ENCODE assay signal across 9 cellular contexts in the genomic region with DNA sequence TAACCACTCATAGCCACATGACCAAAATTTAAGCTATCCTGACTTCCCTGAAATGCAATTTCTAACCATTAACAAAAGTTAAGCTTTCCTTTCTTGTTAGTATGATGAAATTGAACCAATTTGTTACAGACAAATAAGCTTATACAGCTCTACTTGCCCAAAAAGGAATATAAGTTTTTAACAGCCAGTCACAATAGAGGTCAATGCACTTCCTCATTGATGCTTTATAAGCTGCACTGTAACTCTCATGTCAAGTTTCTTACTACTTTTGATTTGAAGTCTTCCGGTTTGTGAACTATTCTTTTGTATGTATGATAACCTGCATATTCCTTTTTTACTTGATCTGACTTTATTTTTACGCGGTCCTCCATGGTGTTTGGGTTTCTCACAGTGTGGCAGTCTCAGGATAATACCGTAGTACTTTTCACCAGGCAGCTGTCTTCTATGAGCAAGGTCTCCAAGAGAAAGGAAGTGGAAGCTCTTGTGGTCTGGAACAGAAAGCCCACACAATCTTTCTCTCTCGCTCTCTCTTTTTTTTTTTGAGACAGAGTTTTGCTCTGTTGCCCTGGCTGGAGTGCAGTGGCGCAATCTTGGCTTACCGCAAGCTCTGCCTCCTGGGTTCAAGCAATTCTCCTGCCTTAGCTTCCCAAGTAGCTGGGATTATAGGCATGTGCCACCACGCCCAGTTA.
DNase-seq lines count a peak whose midpoint lies in the region; ATAC-seq and TF ChIP-seq lines count a peak whose summit lies in the region.
"Had no signal": no experiment of that assay in that cellular context is flagged by ENCODE, and none has a peak within 500 bp of the region (broad histone marks: within the 10 kb centered on the region; RNA-seq: fewer than 3 reads in every experiment).

No MANE protein-coding gene starts in this region.

- H3K27ac ChIP-seq in left ventricle myocardium inferior (replicated peaks), result no peak overlapping the region

- H3K4me1 ChIP-seq in left ventricle myocardium inferior, result peaks cover 9% of the 10 kb centered on the region

- peaks cover 8% of the 10 kb centered on the region for H3K9me3 ChIP-seq in left ventricle myocardium inferior (replicated peaks)

- intact Hi-C loops in left ventricle myocardium inferior (cut with micrococcal nuclease), result no loop called here

- TF ChIP-seq CTCF in left ventricle myocardium inferior (IDR thresholded peaks at IDR 0.05; ENCODE audit: borderline replicate concordance), result no peak

- no peak overlapping the region for H3K4me3 ChIP-seq in left ventricle myocardium inferior

- ATAC-seq in GM19324 (IDR thresholded peaks at IDR 0.05; ENCODE audit: low FRiP score, unreplicated experiment) (peak; percentile 58), HG02981 (IDR thresholded peaks at IDR 0.05; ENCODE audit: unreplicated experiment) (peak; percentile 81)
- ATAC-seq: Panc1 had no signal

- peaks cover 64% of the 10 kb centered on the region for H3K27me3 ChIP-seq in left ventricle myocardium inferior (ENCODE audit: low read depth)

- H3K36me3 ChIP-seq in left ventricle myocardium inferior, result no peaks in the 10 kb centered on the region

- DNase-seq in left ventricle myocardium inferior, result peak; percentile 20
- DNase-seq in NCI-H446 (lab: John Stamatoyannopoulos, UW), result no peak
- DNase-seq in HCEC 1CT, result no peak
- DNase-seq in cerebellar nuclear complex (lab: John Stamatoyannopoulos, UW), result no peak
- DNase-seq in NCI-H524 treated with DMSO at 0.1 percent for 48 hours (lab: John Stamatoyannopoulos, UW), result no peak

- TF ChIP-seq POLR2A in Raji (IDR thresholded peaks at IDR 0.05; ENCODE audit: insufficient read depth, low read depth, low read length), result 0 out of 2 replicates have a peak, but pooled peaks have one; percentile 31
